Comparison of ENCODE assay signal across 10 cellular contexts in genomic region chr6:10692965-10693538, GRCh38. TPM values are rescaled to one million over a fixed set of nuclear protein-coding genes. Genes with fewer than 3 reads are reported as not detected.
DNase-seq lines count a peak whose midpoint lies in the region; ATAC-seq, FAIRE-seq and TF ChIP-seq lines count a peak whose summit lies in the region.
"Had no signal": no experiment of that assay in that cellular context is flagged by ENCODE, and none has a peak within 500 bp of the region (broad histone marks: within the 10 kb centered on the region; RNA-seq: fewer than 3 reads in every experiment).

No MANE protein-coding gene starts in this region.

- no peak for ATAC-seq in CD4-positive, CD25-positive, alpha-beta regulatory T cell (ENCODE audit: low read depth in 2 of 2)
- ATAC-seq in natural killer cell (no peak), pancreas (no peak)
- ATAC-seq: activated CD4-positive, CD25-positive, alpha-beta regulatory T cell treated with anti-CD3 and anti-CD28 coated beads, Interleukin-2, amount 50 U/mL, for 24 hours; left colon had no signal

- H3K27me3 ChIP-seq in CD4-positive, CD25-positive, alpha-beta regulatory T cell (ENCODE audit: control insufficient read depth, insufficient read depth, low read length) = no peaks in the 10 kb centered on the region
- H3K27me3 ChIP-seq in Loucy (ENCODE audit: insufficient read depth, low read length, poor library complexity, severe bottlenecking) = no peaks in the 10 kb centered on the region
- H3K27me3 ChIP-seq in dorsolateral prefrontal cortex = no peaks in the 10 kb centered on the region
- H3K27me3 ChIP-seq in pancreas = no peaks in the 10 kb centered on the region

- intact Hi-C loops in dorsolateral prefrontal cortex (cut with DNase I) (loop anchor here (5.0 to 10.0 kb wide), 4 partner anchors 102 to 181 kb away; no protein-coding TSS in a partner anchor), natural killer cell (cut with micrococcal nuclease) (loop anchor here (10.0 kb wide), 1 partner anchor 542 kb away; the partner anchor contains the start of gene NEDD9), pancreas (cut with DNase I) (no loop called here)

- peak overlapping the region; percentile 78 to 100 (median 89) for H3K27ac Mint-ChIP-seq in CD4-positive, CD25-positive, alpha-beta regulatory T cell
- peak overlapping the region; percentile 100 for H3K27ac Mint-ChIP-seq in natural killer cell

- no peak for TF ChIP-seq CTCF in Loucy (conservative IDR thresholded peaks at IDR 0.05; ENCODE audit: low read length)
- TF ChIP-seq CTCF in dorsolateral prefrontal cortex (IDR thresholded peaks at IDR 0.05 in 54 of 56, conservative IDR thresholded peaks at IDR 0.05 in 2 of 56; ENCODE audit: low read depth in 1 of 56, partially characterized antibody in 56 of 56) = no peak
- TF ChIP-seq CTCF in natural killer cell (IDR thresholded peaks at IDR 0.05) = no peak
- TF ChIP-seq CTCF in pancreas (IDR thresholded peaks at IDR 0.05) = no peak

- peaks cover 8% of the 10 kb centered on the region for H3K36me3 Mint-ChIP-seq in CD4-positive, CD25-positive, alpha-beta regulatory T cell
- no peaks in the 10 kb centered on the region for H3K36me3 Mint-ChIP-seq in natural killer cell

- H3K9me2 ChIP-seq in Loucy (replicated peaks; ENCODE audit: low read depth, low read length) = no peaks in the 10 kb centered on the region

- H3K9me3 ChIP-seq in CD4-positive, CD25-positive, alpha-beta regulatory T cell (ENCODE audit: control insufficient read depth in 2 of 2, low read length in 2 of 2) = no peaks in the 10 kb centered on the region
- no peaks in the 10 kb centered on the region for H3K9me3 ChIP-seq in Loucy (ENCODE audit: insufficient read depth, low read depth, low read length)
- no peaks in the 10 kb centered on the region for H3K9me3 ChIP-seq in pancreas

- FAIRE-seq in pancreas (lab: Jason Lieb, UNC) = no peak

- peak overlapping the region; percentile 89 to 99 (median 98) for H3K4me3 Mint-ChIP-seq in CD4-positive, CD25-positive, alpha-beta regulatory T cell
- H3K4me3 Mint-ChIP-seq in natural killer cell = peak overlapping the region; percentile 99

- no peaks in the 10 kb centered on the region for H4K20me1 ChIP-seq in Loucy (ENCODE audit: insufficient read depth, low read length, poor library complexity, severe bottlenecking)

- WGBS in pancreas, 2 donors = 88 to 92% methylated on average over 8 of the region's 8 CpGs

- no peak overlapping the region for H2AFZ ChIP-seq in Loucy (ENCODE audit: low read length)

- peaks cover 27% of the 10 kb centered on the region for H3K4me1 ChIP-seq in CD4-positive, CD25-positive, alpha-beta regulatory T cell (ENCODE audit: control insufficient read depth, insufficient read depth, low read length, poor library complexity, severe bottlenecking)
- peaks cover 25% of the 10 kb centered on the region for H3K4me1 ChIP-seq in Loucy (ENCODE audit: insufficient read depth, low read length, poor library complexity, severe bottlenecking)
- peaks cover 3 to 29% (median 14%) of the 10 kb centered on the region in 3 donors for H3K4me1 ChIP-seq in pancreas

- H3K9me3 Mint-ChIP-seq in CD4-positive, CD25-positive, alpha-beta regulatory T cell = peaks cover 0 to 5% (median 0%) of the 10 kb centered on the region in 7 donors
- no peaks in the 10 kb centered on the region for H3K9me3 Mint-ChIP-seq in natural killer cell

- no peak overlapping the region for H3K27ac ChIP-seq in CD4-positive, CD25-positive, alpha-beta regulatory T cell (ENCODE audit: insufficient read depth, low read length, poor library complexity, severe bottlenecking)
- H3K27ac ChIP-seq in dorsolateral prefrontal cortex (no peak overlapping the region), pancreas (no peak overlapping the region)

- peaks cover 44% of the 10 kb centered on the region for H3K79me2 ChIP-seq in Loucy (ENCODE audit: insufficient read depth, low read length)

- peaks cover 17 to 47% (median 32%) of the 10 kb centered on the region in 4 donors for H3K4me1 Mint-ChIP-seq in CD4-positive, CD25-positive, alpha-beta regulatory T cell
- H3K4me1 Mint-ChIP-seq in natural killer cell = peaks cover 25 to 26% of the 10 kb centered on the region in 2 donors

- H3K4me3 ChIP-seq in CD4-positive, CD25-positive, alpha-beta regulatory T cell (ENCODE audit: low read depth, low read length) = peak overlapping the region; percentile 99
- H3K4me3 ChIP-seq in Loucy (ENCODE audit: low read length, poor library complexity, severe bottlenecking) = peak overlapping the region; percentile 86
- H3K4me3 ChIP-seq in dorsolateral prefrontal cortex = peak overlapping the region in 49 of 59 donors; percentile 68 to 100 (median 88)
- H3K4me3 ChIP-seq in pancreas = peak overlapping the region in 2 of 4 donors; percentile 77 to 89

- DNase-seq in CD4-positive, CD25-positive, alpha-beta regulatory T cell = no peak
- DNase-seq in dorsolateral prefrontal cortex = no peak
- DNase-seq in natural killer cell = no peak
- no peak for DNase-seq in globus pallidus (ENCODE audit: low spot score)
- no peak for DNase-seq in UCSD-AML1 (lab: John Stamatoyannopoulos, UW; ENCODE audit: unreplicated experiment)
- DNase-seq in pancreas = no peak
- DNase-seq in CD1c-positive myeloid dendritic cell (ENCODE audit: extremely low spot score) = no peak

- H3F3A ChIP-seq in Loucy (ENCODE audit: low read depth) = no peaks in the 10 kb centered on the region

- peaks cover 5% of the 10 kb centered on the region for H3K36me3 ChIP-seq in CD4-positive, CD25-positive, alpha-beta regulatory T cell (ENCODE audit: control insufficient read depth, insufficient read depth, low read length)
- no peaks in the 10 kb centered on the region for H3K36me3 ChIP-seq in Loucy (ENCODE audit: insufficient read depth, low read length)
- H3K36me3 ChIP-seq in pancreas = no peaks in the 10 kb centered on the region

- H3K4me2 ChIP-seq in Loucy (ENCODE audit: low read depth, low read length, poor library complexity, severe bottlenecking) = peak overlapping the region; percentile 98

- H3K9ac ChIP-seq in Loucy (ENCODE audit: low read depth, low read length, poor library complexity, severe bottlenecking) = peak overlapping the region; percentile 82

- H3K27me3 Mint-ChIP-seq in CD4-positive, CD25-positive, alpha-beta regulatory T cell = peaks cover 10% of the 10 kb centered on the region
- H3K27me3 Mint-ChIP-seq in natural killer cell (ENCODE audit: low read depth in 2 of 2) = peaks cover 0 to under 1% of the 10 kb centered on the region in 2 donors

RNA-seq across cellular contexts. Expression of gene C6orf52, which starts 1.4 kb away (rescaled TPM):
- not detected for total RNA-seq in CD4-positive, CD25-positive, alpha-beta regulatory T cell
- 1 to 10 TPM in 2 of 4 donors, under 1 TPM in 1, not detected in 1; 0.68 to 2.6 (median 2.3) TPM for polyA plus RNA-seq in CD4-positive, CD25-positive, alpha-beta regulatory T cell
- total RNA-seq in dorsolateral prefrontal cortex = 1 to 10 TPM in 94 of 120 experiments, under 1 TPM in 4, not detected in 22; 0.75 to 5.4 (median 2.2) TPM
- total RNA-seq in natural killer cell = under 1 TPM in 2 of 3 donors, not detected in 1; 0.58 to 0.91 TPM
- total RNA-seq in pancreas = 1 to 10 TPM in 2 of 6 donors, under 1 TPM in 4; 0.62 to 2.4 (median 0.95) TPM
- 1 to 10 TPM in 1 of 2 donors, under 1 TPM in 1; 0.80 to 2.7 TPM for polyA plus RNA-seq in pancreas

RNA-seq across cellular contexts. Expression of gene PAK1IP1, which starts 1.7 kb away (rescaled TPM):
- 6.0 TPM for total RNA-seq in CD4-positive, CD25-positive, alpha-beta regulatory T cell
- polyA plus RNA-seq in CD4-positive, CD25-positive, alpha-beta regulatory T cell = 10 to 100 TPM; 12.2 to 14.4 (median 13.9) TPM
- total RNA-seq in dorsolateral prefrontal cortex = 10 to 100 TPM in 85 of 120 experiments, 1 to 10 TPM in 35; 7.8 to 17.5 (median 11.1) TPM
- 1 to 10 TPM; 3.6 to 5.2 (median 4.6) TPM for total RNA-seq in natural killer cell
- total RNA-seq in pancreas = 1 to 10 TPM; 2.4 to 7.3 (median 5.2) TPM
- polyA plus RNA-seq in pancreas = 1 to 10 TPM; 3.4 to 6.6 TPM

RNA-seq across cellular contexts. Expression of gene TMEM14C, which starts 29.8 kb away (rescaled TPM):
- 15.7 TPM for total RNA-seq in CD4-positive, CD25-positive, alpha-beta regulatory T cell
- polyA plus RNA-seq in CD4-positive, CD25-positive, alpha-beta regulatory T cell = 100 to 1,000 TPM in 1 of 4 donors, 10 to 100 TPM in 3; 83.7 to 172 (median 89.2) TPM
- total RNA-seq in dorsolateral prefrontal cortex (10 to 100 TPM; 42.1 to 89.5 (median 60.4) TPM), natural killer cell (10 to 100 TPM in 2 of 3 donors, 1 to 10 TPM in 1; 2.4 to 15.7 (median 14.3) TPM), pancreas (10 to 100 TPM; 25.4 to 54.9 (median 36.5) TPM)
- polyA plus RNA-seq in pancreas = 10 to 100 TPM; 54.5 to 79.0 TPM

RNA-seq across cellular contexts. Expression of gene TMEM14B, which starts 54.6 kb away (rescaled TPM):
- total RNA-seq in CD4-positive, CD25-positive, alpha-beta regulatory T cell = 48.8 TPM
- polyA plus RNA-seq in CD4-positive, CD25-positive, alpha-beta regulatory T cell = 100 to 1,000 TPM; 177 to 219 (median 209) TPM
- total RNA-seq in dorsolateral prefrontal cortex (10 to 100 TPM; 49.1 to 90.5 (median 69.1) TPM), natural killer cell (10 to 100 TPM; 21.0 to 38.4 (median 30.8) TPM), pancreas (10 to 100 TPM; 25.9 to 39.0 (median 33.5) TPM)
- 10 to 100 TPM; 37.0 to 52.1 TPM for polyA plus RNA-seq in pancreas

Comparison
In these comparisons a context has a peak if more than half of its experiments do, and no peak if none do; other contexts are left out.
1. intact Hi-C loops: an anchor here in dorsolateral prefrontal cortex (5.0 to 10.0 kb wide) and natural killer cell (10.0 kb wide); none called in pancreas.